ENCODE assay signal across 20 cellular contexts in the genomic region with DNA sequence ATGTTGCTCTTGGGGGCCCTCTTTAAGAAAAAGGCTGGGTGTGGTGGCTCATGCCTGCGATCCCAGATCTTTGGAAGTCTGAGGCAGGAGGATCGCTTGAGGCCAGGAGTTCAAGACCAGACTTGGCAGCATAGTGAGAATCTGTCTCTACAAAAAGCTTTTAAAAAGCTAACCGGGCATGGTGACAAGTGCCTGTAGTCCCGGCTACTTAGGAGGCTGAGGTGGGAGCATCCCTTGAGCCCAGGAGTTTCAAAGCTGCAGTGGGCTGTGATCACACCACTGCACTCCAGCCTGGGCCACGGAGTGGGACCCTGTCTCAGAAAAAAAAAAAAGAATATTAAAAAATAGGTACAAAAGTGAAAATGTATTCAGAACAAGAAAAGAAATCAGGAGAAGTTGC. TPM values are rescaled to one million over a fixed set of nuclear protein-coding genes. Genes with fewer than 3 reads are reported as not detected.
DNase-seq lines count a peak whose midpoint lies in the region; ATAC-seq and TF ChIP-seq lines count a peak whose summit lies in the region.
"Had no signal": no experiment of that assay in that cellular context is flagged by ENCODE, and none has a peak within 500 bp of the region (broad histone marks: within the 10 kb centered on the region; RNA-seq: fewer than 3 reads in every experiment).

No MANE protein-coding gene starts in this region.

- TF ChIP-seq CTCF in right atrium auricular region (IDR thresholded peaks at IDR 0.05) (no peak), heart right ventricle (IDR thresholded peaks at IDR 0.05) (no peak)

- H3K4me1 ChIP-seq in right atrium auricular region (peaks cover 0 to 8% of the 10 kb centered on the region in 2 donors), heart right ventricle (peaks cover 0 to 21% (median 8%) of the 10 kb centered on the region in 9 donors), right cardiac atrium (ENCODE audit: control insufficient read depth, insufficient read depth, low read length) (no peaks in the 10 kb centered on the region), stomach smooth muscle (ENCODE audit: control insufficient read depth, insufficient read depth, low read length) (peaks cover 20% of the 10 kb centered on the region)

- ATAC-seq in Right ventricle myocardium superior (ENCODE audit: poor library complexity) (peak; percentile 51), heart right ventricle (peak in 6 of 8 donors; percentile 22 to 61 (median 46)), right cardiac atrium (peak; percentile 10 to 19)

- no peaks in the 10 kb centered on the region for H3K36me3 ChIP-seq in right atrium auricular region
- H3K36me3 ChIP-seq in heart right ventricle, result peaks cover 0 to 11% (median 0%) of the 10 kb centered on the region in 9 donors
- no peaks in the 10 kb centered on the region for H3K36me3 ChIP-seq in stomach smooth muscle (ENCODE audit: control insufficient read depth in 2 of 2, insufficient read depth in 2 of 2, low read length in 2 of 2)
- H3K36me3 ChIP-seq: BLaER1 had no signal

- H3K27ac ChIP-seq in right atrium auricular region (peak overlapping the region in 1 of 2 donors; percentile 59), heart right ventricle (peak overlapping the region in 8 of 10 donors; percentile 1 to 79 (median 62)), right cardiac atrium (ENCODE audit: low read length) (peak overlapping the region; percentile 40), stomach smooth muscle (ENCODE audit: low read length) (peak overlapping the region; percentile 13)
- H3K27ac ChIP-seq: BLaER1 had no signal

- intact Hi-C loops in Right ventricle myocardium superior (cut with DNase I) (loop anchor here (5.0 to 10.0 kb wide), 2 partner anchors 181 to 299 kb away; no protein-coding TSS in a partner anchor), heart right ventricle (cut with DNase I) (loop anchor here in 8 of 10 donors (5.0 to 10.0 kb wide), 5 partner anchors 191 to 304 kb away; a partner anchor contains a TSS), right cardiac atrium (cut with DNase I) (loop anchor here in 2 of 4 donors (10.0 kb wide), 2 partner anchors 231 to 301 kb away; a partner anchor contains a TSS)

- DNase-seq in Right ventricle myocardium superior (no peak), right atrium auricular region (ENCODE audit: low spot score) (no peak), heart right ventricle (no peak), right cardiac atrium (peak in 1 of 3 donors; percentile 41), medulla oblongata (ENCODE audit: extremely low spot score) (no peak)
- DNase-seq in activated CD4-positive, CD25-positive, alpha-beta regulatory T cell treated with anti-CD3 and anti-CD28 coated beads, Interleukin-2, amount 50 U/mL, for 72 hours, result no peak
- DNase-seq in stimulated activated CD4-positive, alpha-beta T cell treated with anti-CD3 and anti-CD28 coated beads, Interleukin-2, amount 100 ng/mL, for 48 hours, result no peak
- DNase-seq: 8988T; CD4-positive, alpha-beta memory T cell; DMS153; DMS79; GDM1; H9 had no signal

- H3K9me3 ChIP-seq in right atrium auricular region (no peaks in the 10 kb centered on the region), heart right ventricle (peaks cover 0 to 5% (median 0%) of the 10 kb centered on the region in 11 donors), right cardiac atrium (ENCODE audit: control insufficient read depth, low read length) (no peaks in the 10 kb centered on the region), stomach smooth muscle (ENCODE audit: control insufficient read depth in 2 of 2, low read length in 2 of 2) (no peaks in the 10 kb centered on the region)

- H3K9ac ChIP-seq in stomach smooth muscle (ENCODE audit: low read length in 2 of 2), result no peak overlapping the region
- H3K9ac ChIP-seq: BLaER1 had no signal

- WGBS in heart right ventricle, 2 donors, result 47 to 48% methylated on average over 5 of the region's 5 CpGs
- WGBS in right cardiac atrium, result 33% methylated on average over 5 of the region's 5 CpGs

- no peaks in the 10 kb centered on the region for H3K27me3 ChIP-seq in right atrium auricular region
- H3K27me3 ChIP-seq in heart right ventricle, result no peaks in the 10 kb centered on the region
- no peaks in the 10 kb centered on the region for H3K27me3 ChIP-seq in right cardiac atrium (ENCODE audit: control insufficient read depth, insufficient read depth)
- H3K27me3 ChIP-seq in stomach smooth muscle (ENCODE audit: control insufficient read depth in 1 of 2, insufficient read depth in 2 of 2, low read length in 2 of 2), result no peaks in the 10 kb centered on the region
- H3K27me3 ChIP-seq: BLaER1 had no signal

- no peak overlapping the region for H3K4me3 ChIP-seq in right atrium auricular region
- no peak overlapping the region for H3K4me3 ChIP-seq in heart right ventricle
- H3K4me3 ChIP-seq in right cardiac atrium (ENCODE audit: low read length), result no peak overlapping the region
- H3K4me3 ChIP-seq in stomach smooth muscle (ENCODE audit: low read length in 2 of 2), result no peak overlapping the region
- H3K4me3 ChIP-seq: BLaER1 had no signal

RNA-seq across cellular contexts. Expression of a gene that starts 38.1 kb away (rescaled TPM):
- total RNA-seq in Right ventricle myocardium superior, result not detected
- total RNA-seq in right atrium auricular region, result not detected
- total RNA-seq in heart right ventricle, result under 1 TPM in 1 of 10 donors, not detected in 9; 0.08 TPM
- under 1 TPM in 1 of 2 donors, not detected in 1; 0.01 TPM for polyA plus RNA-seq in heart right ventricle
- not detected for total RNA-seq in right cardiac atrium
- polyA plus RNA-seq in right cardiac atrium, result 0.05 TPM
- total RNA-seq: A673; CD4-positive, alpha-beta memory T cell; Daoy; H1; H9 had no signal
- polyA plus RNA-seq: AG04450; CD14-positive monocyte; CD4-positive, alpha-beta memory T cell; H1 had no signal
